29 cellular contexts compared by ENCODE assay signal in genomic region chr2:113974727-113975126, GRCh38.
DNase-seq lines count a peak whose midpoint lies in the region; FAIRE-seq and TF ChIP-seq lines count a peak whose summit lies in the region.
"Had no signal": no experiment of that assay in that cellular context is flagged by ENCODE, and none has a peak within 500 bp of the region (broad histone marks: within the 10 kb centered on the region; RNA-seq: fewer than 3 reads in every experiment).

No MANE protein-coding gene starts in this region.

- 63 to 83% methylated on average over 2 to 4 of the region's 4 CpGs for WGBS in endodermal cell (ENCODE audit: insufficient coverage in 1 of 2, insufficient read length in 1 of 2), 2 experiments

- no peak overlapping the region for H3K9ac ChIP-seq in endodermal cell (ENCODE audit: extremely low read depth, low read length, poor library complexity, severe bottlenecking)

- H3K27me3 ChIP-seq in brain microvascular endothelial cell (replicated peaks) (no peaks in the 10 kb centered on the region), endodermal cell (ENCODE audit: control insufficient read depth, insufficient read depth, low read length, poor library complexity, severe bottlenecking) (no peaks in the 10 kb centered on the region)
- H3K27me3 ChIP-seq: gastrocnemius medialis, hepatocyte, neutrophil, testis, uterus had no signal

- DNase-seq in G401 (ENCODE audit: low spot score) (peak; percentile 72), NCI-H2171 treated with DMSO at 0.1 percent for 48 hours (lab: John Stamatoyannopoulos, UW) (peak; percentile 97), SW480 (ENCODE audit: low spot score) (peak; percentile 26), left kidney (ENCODE audit: low read depth, low spot score) (peak; percentile 31), frontal cortex (ENCODE audit: low spot score in 2 of 2) (no peak), brain microvascular endothelial cell (no peak), midbrain (lab: John Stamatoyannopoulos, UW) (no peak), endodermal cell (no peak)
- DNase-seq: activated CD4-positive, alpha-beta T cell treated with anti-CD3 and anti-CD28 coated beads for 4 hours; activated CD8-positive, alpha-beta memory T cell treated with anti-CD3 and anti-CD28 coated beads for 24 hours; amniotic stem cell; EL; gastrocnemius medialis; left colon; NCI-H187; Right ventricle myocardium superior; stimulated activated CD4-positive, alpha-beta T cell treated with anti-CD3 and anti-CD28 coated beads, Interleukin-15, amount 100 ng/mL, for 24 hours; stimulated activated naive CD4-positive, alpha-beta T cell treated with Interleukin-2 at 50 U/mL for 16 hours; testis; uterus had no signal

- no peak overlapping the region for H3K4me3 ChIP-seq in brain microvascular endothelial cell (ENCODE audit: low read depth, low read length)
- no peak overlapping the region for H3K4me3 ChIP-seq in endodermal cell (ENCODE audit: low read length)
- H3K4me3 ChIP-seq: gastrocnemius medialis, GM23338, hepatocyte, testis, uterus had no signal

- TF ChIP-seq CTCF in brain microvascular endothelial cell (IDR thresholded peaks at IDR 0.05; ENCODE audit: low read depth, low read length, missing control alignments) (no peak), endodermal cell (conservative IDR thresholded peaks at IDR 0.05) (no peak)

- peaks cover 5% of the 10 kb centered on the region for H3K4me1 ChIP-seq in endodermal cell (ENCODE audit: control insufficient read depth, insufficient read depth, low read length)
- H3K4me1 ChIP-seq: gastrocnemius medialis, uterus had no signal

- H3K9me3 Mint-ChIP-seq in endodermal cell: peaks cover 10% of the 10 kb centered on the region
- H3K9me3 Mint-ChIP-seq: memory B cell had no signal

- H3K36me3 Mint-ChIP-seq in endodermal cell (ENCODE audit: low read depth): peaks cover 10% of the 10 kb centered on the region

- H3K4me3 Mint-ChIP-seq in endodermal cell: no peak overlapping the region
- H3K4me3 Mint-ChIP-seq: dendritic cell treated with granulocyte-macrophage colony-stimulating factor and Interleukin-4, amounts not matched to agents 40 ng/mL and 50 ng/mL, for 4 days; GM23338; memory B cell had no signal

- in situ Hi-C loops in G401 (cut with HindIII; ENCODE audit: low sequenced_read_pairs): no loop called here
- in situ Hi-C loops in brain microvascular endothelial cell (cut with HindIII; ENCODE audit: low pct_ligation_motif_present, low sequenced_read_pairs): loop anchor here (25.0 kb wide), 1 partner anchor 212 kb away; the partner anchor contains the start of gene SLC35F5

- H3K27ac ChIP-seq in brain microvascular endothelial cell (no peak overlapping the region), endodermal cell (ENCODE audit: low read depth, low read length) (no peak overlapping the region)
- H3K27ac ChIP-seq: C4-2B, gastrocnemius medialis, hepatocyte, testis, uterus had no signal

- H3K9me3 ChIP-seq in endodermal cell (ENCODE audit: control insufficient read depth, low read length): peaks cover 15% of the 10 kb centered on the region
- H3K9me3 ChIP-seq: gastrocnemius medialis, neutrophil, testis, uterus had no signal

- FAIRE-seq in frontal cortex (lab: Jason Lieb, UNC): no peak
- FAIRE-seq: D721Med, endometrium, GM12892 had no signal

- peaks cover 31% of the 10 kb centered on the region for H3K36me3 ChIP-seq in brain microvascular endothelial cell (replicated peaks)
- peaks cover 25% of the 10 kb centered on the region for H3K36me3 ChIP-seq in endodermal cell (ENCODE audit: control insufficient read depth, insufficient read depth, low read length)
- H3K36me3 ChIP-seq: uterus had no signal

- peaks cover 19% of the 10 kb centered on the region for H3K4me1 Mint-ChIP-seq in endodermal cell
- H3K4me1 Mint-ChIP-seq: GM23338 had no signal

- no peak overlapping the region for H3K27ac Mint-ChIP-seq in endodermal cell
- H3K27ac Mint-ChIP-seq: dendritic cell treated with granulocyte-macrophage colony-stimulating factor and Interleukin-4, amounts not matched to agents 40 ng/mL and 50 ng/mL, for 4 days; GM23338 had no signal

- H3K27me3 Mint-ChIP-seq in endodermal cell (ENCODE audit: insufficient read depth): no peaks in the 10 kb centered on the region
- H3K27me3 Mint-ChIP-seq: dendritic cell treated with granulocyte-macrophage colony-stimulating factor and Interleukin-4, amounts not matched to agents 40 ng/mL and 50 ng/mL, for 4 days; memory B cell had no signal

Comparison
In these comparisons a context has a peak if more than half of its experiments do, and no peak if none do; other contexts are left out.
1. DNase-seq: peak in G401 (single experiment), NCI-H2171 treated with DMSO at 0.1 percent for 48 hours (single experiment), SW480 (single experiment) and left kidney (single experiment); none in frontal cortex (0 of 2), brain microvascular endothelial cell (single experiment), midbrain (single experiment) and endodermal cell (single experiment).